1 cellular context compared by ENCODE assay signal in the genomic region with DNA sequence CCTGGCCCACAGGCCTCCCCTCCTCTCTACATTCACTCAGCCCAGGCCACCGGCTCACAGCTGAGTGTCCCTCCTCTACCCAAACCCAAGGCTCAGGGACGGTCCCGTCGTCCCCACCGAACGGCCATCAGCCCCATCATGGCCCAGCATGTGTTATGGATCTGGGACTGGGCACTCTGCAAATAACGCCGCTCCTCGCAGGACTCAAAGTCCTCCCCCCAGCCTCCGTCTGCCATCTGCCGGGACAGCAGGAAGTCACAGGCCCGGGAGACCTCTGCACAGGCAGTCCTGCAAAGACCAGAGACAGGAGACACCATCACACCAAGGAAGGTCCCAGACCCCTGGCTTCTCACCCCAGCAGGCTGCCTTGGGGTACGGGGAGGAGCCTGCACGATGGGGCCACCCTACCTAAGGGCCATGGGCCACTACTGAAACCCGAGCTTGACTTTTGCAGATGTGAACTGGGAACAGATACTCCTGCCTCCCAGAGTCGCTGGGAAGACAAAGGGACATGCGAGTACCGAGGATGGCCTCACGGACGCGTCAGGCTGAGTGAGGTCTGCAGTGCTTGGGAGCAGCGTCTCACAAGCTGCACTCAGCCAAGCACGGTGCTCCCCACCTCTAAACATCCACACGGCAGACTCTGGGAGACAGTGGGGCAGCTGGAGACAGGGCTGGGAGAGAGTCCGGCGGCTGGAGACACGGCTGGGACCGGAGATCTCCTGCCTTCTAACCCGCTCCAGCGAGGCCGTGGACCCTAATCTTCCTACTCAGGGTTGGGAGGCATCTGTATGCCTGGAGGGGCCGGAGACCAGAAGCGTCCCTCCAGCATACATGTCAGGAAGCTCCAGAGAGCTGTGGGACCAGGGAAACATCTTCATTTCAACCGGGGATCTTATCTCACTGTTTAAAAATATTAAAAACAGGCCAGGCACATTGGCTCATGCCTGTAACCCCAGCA.
TF ChIP-seq lines count a peak whose summit lies in the region.

No MANE protein-coding gene starts in this region.

TF ChIP-seq in IMR-90, 13 proteins besides CTCF, POLR2A, EP300 and RAD21:
- TF ChIP-seq CHD1 (IDR thresholded peaks at IDR 0.05; ENCODE audit: low read depth, low read length) (no peak), RCOR1 (IDR thresholded peaks at IDR 0.05; ENCODE audit: insufficient replicate concordance, low read length) (no peak), MAFK (IDR thresholded peaks at IDR 0.05; ENCODE audit: low read depth, low read length) (no peak), ELK1 (IDR thresholded peaks at IDR 0.05; ENCODE audit: borderline replicate concordance, low read depth, low read length) (no peak), RFX5 (IDR thresholded peaks at IDR 0.05; ENCODE audit: low read depth, low read length) (no peak), MXI1 (IDR thresholded peaks at IDR 0.05; ENCODE audit: borderline replicate concordance, low read depth, low read length) (no peak), USF2 (IDR thresholded peaks at IDR 0.05; ENCODE audit: low read depth, low read length) (no peak), SMC3 (IDR thresholded peaks at IDR 0.05; ENCODE audit: low read depth, low read length) (no peak), NFE2L2 (IDR thresholded peaks at IDR 0.05; ENCODE audit: low read depth, low read length) (no peak), MAZ (IDR thresholded peaks at IDR 0.05; ENCODE audit: borderline replicate concordance, low read depth, low read length) (no peak), FOS (IDR thresholded peaks at IDR 0.05; ENCODE audit: low read depth, low read length) (no peak), CEBPB (IDR thresholded peaks at IDR 0.05; ENCODE audit: low read depth, low read length) (no peak), BHLHE40 (IDR thresholded peaks at IDR 0.05; ENCODE audit: low read depth, low read length) (no peak)
TF ChIP-seq in IMR-90: peak in this region for 0.
